In the genomic region with DNA sequence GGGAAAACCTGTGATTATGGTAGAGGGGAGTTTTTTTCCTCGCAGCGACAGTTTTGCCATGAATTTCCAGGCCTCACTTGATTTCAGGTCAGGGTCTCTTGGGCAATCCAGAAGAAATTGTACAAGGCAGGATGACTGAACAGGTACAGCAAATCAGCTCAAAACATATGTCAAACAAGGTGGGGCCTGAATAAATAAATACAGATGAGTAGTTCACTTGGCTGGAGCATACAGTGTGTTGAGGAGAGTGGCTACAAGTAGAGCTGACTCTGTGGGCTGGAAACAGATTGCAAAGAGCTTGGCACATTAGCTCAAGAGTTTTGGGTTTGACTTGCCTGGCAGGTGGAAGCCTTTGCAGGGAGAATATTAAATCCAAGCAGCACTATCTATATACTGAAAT, we compare ENCODE assay signal across 1 cellular context.
TF ChIP-seq lines count a peak whose summit lies in the region.

No MANE protein-coding gene starts in this region.

TF ChIP-seq in GM12891, 5 proteins besides CTCF, POLR2A, EP300 and RAD21:
- no peak for TF ChIP-seq TAF1 (IDR thresholded peaks at IDR 0.05; ENCODE audit: low read depth, low read length)
- TF ChIP-seq POU2F2 (IDR thresholded peaks at IDR 0.05; ENCODE audit: low read depth, low read length): no peak
- no peak for TF ChIP-seq PAX5 (IDR thresholded peaks at IDR 0.05; ENCODE audit: insufficient read depth, low read length, severe bottlenecking)
- TF ChIP-seq SPI1 (IDR thresholded peaks at IDR 0.05; ENCODE audit: low read depth, low read length): no peak
- no peak for TF ChIP-seq POLR2AphosphoS5 (IDR thresholded peaks at IDR 0.05; ENCODE audit: low read depth, low read length)
